9 cellular contexts compared by ENCODE assay signal in the genomic region with DNA sequence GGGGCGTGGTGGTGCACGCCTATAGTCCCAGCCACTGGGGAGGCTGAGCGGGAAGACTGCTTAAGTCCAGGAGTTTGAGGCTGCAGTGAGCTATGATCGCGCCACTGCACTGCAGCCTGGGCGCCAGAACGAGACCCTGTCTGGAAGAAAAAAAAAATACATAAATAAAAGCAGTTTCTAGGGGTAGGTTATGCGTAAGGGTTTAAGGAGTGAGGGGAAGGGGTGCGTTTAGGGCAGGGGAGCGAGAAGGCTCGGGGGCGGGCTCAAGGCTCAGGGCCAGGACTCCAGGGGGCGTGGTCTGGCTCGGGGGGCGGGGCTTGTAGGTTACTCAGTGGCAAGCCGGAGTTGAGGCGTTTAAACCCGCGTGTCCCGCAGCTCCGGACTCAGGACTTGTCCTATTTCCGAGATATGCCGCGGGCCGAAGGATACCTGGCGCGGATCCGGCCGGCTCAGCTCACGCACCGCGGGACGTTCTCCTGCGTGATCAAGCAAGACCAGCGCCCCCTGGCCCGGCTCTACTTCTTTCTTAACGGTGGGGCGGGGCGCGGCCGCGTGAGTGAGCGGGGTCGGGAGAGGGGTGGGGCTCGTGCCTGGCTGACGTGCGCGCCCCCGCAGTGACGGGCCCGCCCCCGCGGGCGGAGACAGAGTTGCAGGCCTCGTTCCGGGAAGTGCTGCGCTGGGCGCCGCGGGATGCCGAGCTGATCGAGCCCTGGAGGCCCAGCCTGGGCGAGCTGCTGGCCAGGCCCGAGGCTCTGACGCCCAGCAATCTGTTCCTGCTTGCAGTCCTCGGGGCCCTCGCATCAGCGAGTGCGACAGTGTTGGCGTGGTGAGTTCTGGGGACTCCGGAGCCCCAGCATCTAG. TPM values are rescaled to one million over a fixed set of nuclear protein-coding genes. Genes with fewer than 3 reads are reported as not detected.
A peak's percentile ranks its signal among the peaks of the same experiment; 100 is the strongest.
DNase-seq lines count a peak whose midpoint lies in the region; ATAC-seq and TF ChIP-seq lines count a peak whose summit lies in the region.
"Had no signal": no experiment of that assay in that cellular context is flagged by ENCODE, and none has a peak within 500 bp of the region (broad histone marks: within the 10 kb centered on the region; RNA-seq: fewer than 3 reads in every experiment).

No MANE protein-coding gene starts in this region.

- no peaks in the 10 kb centered on the region for H3K27me3 ChIP-seq in endocrine pancreas (ENCODE audit: control insufficient read depth, insufficient read depth, low read length)

- H3K4me3 Mint-ChIP-seq in mesothelial cell of epicardium = peak overlapping the region; percentile 68

- no peaks in the 10 kb centered on the region for H3K36me3 ChIP-seq in endocrine pancreas (ENCODE audit: control insufficient read depth, insufficient read depth, low read length)

- peaks cover 38% of the 10 kb centered on the region for H3K36me3 Mint-ChIP-seq in mesothelial cell of epicardium

- H3K4me1 Mint-ChIP-seq in mesothelial cell of epicardium = peaks cover 47% of the 10 kb centered on the region

- no peak for TF ChIP-seq CTCF in mesothelial cell of epicardium (IDR thresholded peaks at IDR 0.05; ENCODE audit: unreplicated experiment)

- ATAC-seq in GM19035 (IDR thresholded peaks at IDR 0.05; ENCODE audit: unreplicated experiment) (peak; percentile 88), HG03354 (IDR thresholded peaks at IDR 0.05; ENCODE audit: poor library complexity, severe bottlenecking, unreplicated experiment) (peak; percentile 91)

- H3K4me1 ChIP-seq in endocrine pancreas (ENCODE audit: control insufficient read depth, insufficient read depth, low read length) = no peaks in the 10 kb centered on the region

- peak overlapping the region; percentile 85 for H3K9ac ChIP-seq in endocrine pancreas (ENCODE audit: control insufficient read depth, insufficient read depth, low read length)
- H3K9ac ChIP-seq: KMS-11 had no signal

- H3K27me3 Mint-ChIP-seq in mesothelial cell of epicardium (ENCODE audit: low read depth) = no peaks in the 10 kb centered on the region

- H3K27ac Mint-ChIP-seq in mesothelial cell of epicardium = peak overlapping the region; percentile 98

- no peaks in the 10 kb centered on the region for H3K9me3 Mint-ChIP-seq in mesothelial cell of epicardium

- DNase-seq in AG20443 (ENCODE audit: low spot score) = peak; percentile 98
- peak; percentile 95 to 96 for DNase-seq in NOMO-1 (lab: John Stamatoyannopoulos, UW; ENCODE audit: unreplicated experiment in 2 of 2)
- DNase-seq in activated CD8-positive, alpha-beta memory T cell treated with anti-CD3 and anti-CD28 coated beads, Interleukin-2, amount 50 U/mL, for 1 hour (ENCODE audit: extremely low read depth) = peak; percentile 88
- DNase-seq in mesothelial cell of epicardium (ENCODE audit: low spot score in 2 of 2, unreplicated experiment in 2 of 2) = peak; percentile 93 to 94
- DNase-seq in stimulated activated CD8-positive, alpha-beta memory T cell treated with anti-CD3 and anti-CD28 coated beads, Interleukin-15, amount 100 ng/mL, for 24 hours (ENCODE audit: low read depth) = peak; percentile 90

- no peaks in the 10 kb centered on the region for H3K9me3 ChIP-seq in endocrine pancreas (ENCODE audit: control insufficient read depth, low read length)

- H3K4me3 ChIP-seq in endocrine pancreas (ENCODE audit: control insufficient read depth, insufficient read depth, low read length) = peak overlapping the region; percentile 14

RNA-seq across cellular contexts. Expression of gene SPACA6, which starts 10.8 kb away (rescaled TPM):
- total RNA-seq in mesothelial cell of epicardium = 83.1 to 88.1 TPM (median 87.6 TPM) in 3 replicates

RNA-seq across cellular contexts. Expression of gene HAS1, which starts 19.9 kb away (rescaled TPM):
- 0.32 to 0.58 TPM (median 0.44 TPM) in 3 replicates for total RNA-seq in mesothelial cell of epicardium

RNA-seq across cellular contexts. Expression of gene FPR1, which starts 47.8 kb away (rescaled TPM):
- not detected in 3 replicates for total RNA-seq in mesothelial cell of epicardium

RNA-seq across cellular contexts. Expression of gene FPR2, which starts 57.1 kb away (rescaled TPM):
- total RNA-seq in mesothelial cell of epicardium = not detected in 3 replicates

RNA-seq across cellular contexts. Expression of gene SIGLEC14, which starts 57.3 kb away (rescaled TPM):
- not detected in 3 replicates for total RNA-seq in mesothelial cell of epicardium

Comparison
In these comparisons a context has a peak if more than half of its experiments do, and no peak if none do; other contexts are left out.
1. Peak in every context shown above with its lines: DNase-seq, ATAC-seq and H3K4me3 ChIP-seq.